ENCODE assay signal across 18 cellular contexts in genomic region chr1:186894415-186894814, GRCh38.
"Had no signal": no experiment of that assay in that cellular context is flagged by ENCODE, and none has a peak within 500 bp of the region (broad histone marks: within the 10 kb centered on the region; RNA-seq: fewer than 3 reads in every experiment).

No MANE protein-coding gene starts in this region.

- H3K36me3 ChIP-seq: suprapubic skin, WERI-Rb-1 had no signal

- H3K9me3 ChIP-seq: body of pancreas, suprapubic skin had no signal

- FAIRE-seq: colon had no signal

- H3K4me1 ChIP-seq: body of pancreas had no signal

- ATAC-seq: activated T-cell treated with anti-CD3 and anti-CD28 coated beads, Interleukin-2, amount 50 U/mL, for 72 hours; body of pancreas; stimulated activated naive CD8-positive, alpha-beta T cell treated with anti-CD3 and anti-CD28 coated beads, Interleukin-15, Interleukin-2, amounts not matched to agents 100 U/mL and 50 U/mL, for 24 hours had no signal

- H3K27ac ChIP-seq: body of pancreas, dorsolateral prefrontal cortex, epithelial cell of prostate, hepatocyte, suprapubic skin, WERI-Rb-1 had no signal

- H3K4me3 ChIP-seq: body of pancreas, dorsolateral prefrontal cortex, hepatocyte, lung, suprapubic skin had no signal

- H2AFZ ChIP-seq: hepatocyte had no signal

- DNase-seq: activated CD4-positive, alpha-beta T cell treated with anti-CD3 and anti-CD28 coated beads for 1 hour; activated CD4-positive, alpha-beta T cell treated with anti-CD3 and anti-CD28 coated beads, Interleukin-2, amount 50 U/mL, for 4 hours; activated T-cell treated with anti-CD3 and anti-CD28 coated beads, Interleukin-2, amount 50 U/mL, for 72 hours; amygdala; body of pancreas; central memory CD4-positive, alpha-beta T cell; dorsolateral prefrontal cortex; left cardiac atrium; nephron progenitor cell; nucleus accumbens; retina; stimulated activated naive CD8-positive, alpha-beta T cell treated with anti-CD3 and anti-CD28 coated beads, Interleukin-15, Interleukin-2, amounts not matched to agents 100 U/mL and 50 U/mL, for 24 hours; WERI-Rb-1 had no signal

- H3K4me2 ChIP-seq: hepatocyte had no signal

- H3K27me3 ChIP-seq: body of pancreas, dorsolateral prefrontal cortex, hepatocyte, suprapubic skin had no signal
